In the genomic region with DNA sequence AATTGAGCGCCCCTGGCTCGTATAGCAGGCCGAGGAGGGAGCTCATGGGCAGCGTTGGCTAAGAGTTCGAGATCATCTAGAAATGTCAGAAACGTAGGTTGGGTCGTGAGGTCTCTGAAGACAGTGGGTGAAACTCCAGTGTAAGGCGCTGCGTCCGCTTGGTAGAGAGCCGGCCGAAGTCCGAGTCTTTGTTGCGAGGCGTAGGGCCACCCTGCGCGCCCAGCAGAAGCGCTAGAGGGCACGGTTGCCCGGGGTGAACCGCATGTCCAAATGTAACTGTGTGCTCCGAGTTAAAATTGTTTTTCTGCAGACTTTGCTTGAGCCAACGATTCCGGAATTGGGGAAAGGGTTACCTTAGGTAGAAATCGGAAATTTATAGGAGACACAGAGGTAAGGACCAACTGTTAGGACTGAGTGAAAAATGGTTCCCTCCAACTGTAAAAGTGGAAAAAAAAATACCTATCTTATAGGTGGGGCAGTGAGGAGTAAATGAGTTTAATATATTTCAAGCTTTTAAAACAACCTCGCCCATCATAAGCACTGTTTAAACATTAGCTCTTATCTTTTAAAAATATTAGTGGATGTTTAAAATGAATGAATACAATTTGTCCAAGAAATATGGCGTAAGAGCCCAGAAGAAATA, we compare ENCODE assay signal across 8 cellular contexts. TPM values are rescaled to one million over a fixed set of nuclear protein-coding genes. Genes with fewer than 3 reads are reported as not detected.
A peak's percentile ranks its signal among the peaks of the same experiment; 100 is the strongest.
DNase-seq lines count a peak whose midpoint lies in the region; ATAC-seq and TF ChIP-seq lines count a peak whose summit lies in the region.

No MANE protein-coding gene starts in this region.

- in situ Hi-C loops in T47D (cut with HindIII; ENCODE audit: low pct_unique_long_range_greater_than_20kb, low sequenced_read_pairs): no loop called here

- peaks cover 39% of the 10 kb centered on the region for H3K79me2 ChIP-seq in DND-41 (ENCODE audit: insufficient read depth, low read length)

- no peak for DNase-seq in DND-41
- DNase-seq in SK-N-DZ (ENCODE audit: low spot score): peak; percentile 70
- DNase-seq in T47D (ENCODE audit: low read depth in 1 of 2, low spot score in 1 of 2): peak; percentile 72 to 83
- peak; percentile 80 for DNase-seq in sciatic nerve (ENCODE audit: low spot score)

- H3K9ac ChIP-seq in DND-41 (ENCODE audit: low read depth, low read length) (peak overlapping the region; percentile 82), iPS-15b (ENCODE audit: low read depth, low read length) (no peak overlapping the region)

- H3K27ac ChIP-seq in DND-41 (ENCODE audit: low read length): peak overlapping the region; percentile 90

- H3K4me2 ChIP-seq in DND-41 (ENCODE audit: insufficient read depth, low read length): peak overlapping the region; percentile 92

- TF ChIP-seq EP300 in Ishikawa (IDR thresholded peaks at IDR 0.05; ENCODE audit: borderline replicate concordance): no peak

- ATAC-seq in DND-41 (ENCODE audit: insufficient read depth, low read depth) (peak; percentile 8), GM21390 (IDR thresholded peaks at IDR 0.05; ENCODE audit: unreplicated experiment) (peak; percentile 4), sciatic nerve (peak; percentile 77), GM18858 (IDR thresholded peaks at IDR 0.05; ENCODE audit: unreplicated experiment) (no peak)

- peaks cover 38% of the 10 kb centered on the region for H3K4me1 ChIP-seq in DND-41 (ENCODE audit: insufficient read depth, low read length)
- H3K4me1 ChIP-seq in iPS-15b (ENCODE audit: control insufficient read depth, insufficient read depth, low read length): peaks cover 12% of the 10 kb centered on the region

- TF ChIP-seq RAD21 in Ishikawa (IDR thresholded peaks at IDR 0.05; ENCODE audit: low read depth): peak; percentile 39; the same call in 1 of the 2 replicates

- peak overlapping the region; percentile 92 for H2AFZ ChIP-seq in DND-41 (ENCODE audit: low read depth, low read length)

- H3K4me3 ChIP-seq in DND-41 (ENCODE audit: low read depth in 1 of 2, low read length in 2 of 2): peak overlapping the region; percentile 87 to 91; a peak in 3 of 4 replicates
- H3K4me3 ChIP-seq in iPS-15b (ENCODE audit: low read depth, low read length): peak overlapping the region; percentile 72

- intact Hi-C loops in sciatic nerve (cut with DNase I): no loop called here

- H3K36me3 ChIP-seq in DND-41 (ENCODE audit: insufficient read depth, low read length): peaks cover 11% of the 10 kb centered on the region; the same call in 1 of the 2 replicates
- H3K36me3 ChIP-seq in iPS-15b (ENCODE audit: control insufficient read depth, insufficient read depth, low read length): no peaks in the 10 kb centered on the region

- peak; percentile 56 for TF ChIP-seq CTCF in DND-41 (IDR thresholded peaks at IDR 0.05; ENCODE audit: borderline replicate concordance, extremely low read depth, low read length, poor library complexity, severe bottlenecking)

- H3K9me3 ChIP-seq in DND-41 (ENCODE audit: insufficient read depth, low read length, severe bottlenecking) (no peaks in the 10 kb centered on the region), iPS-15b (ENCODE audit: control insufficient read depth, insufficient read depth, low read length) (no peaks in the 10 kb centered on the region)

- H4K20me1 ChIP-seq in DND-41 (ENCODE audit: insufficient read depth, low read length): peaks cover 14% of the 10 kb centered on the region; the same call in 1 of the 2 replicates

- H3K27me3 ChIP-seq in DND-41 (ENCODE audit: insufficient read depth, low read length, poor library complexity) (peaks cover 6% of the 10 kb centered on the region), iPS-15b (ENCODE audit: control insufficient read depth, insufficient read depth, low read length) (peaks cover 41% of the 10 kb centered on the region)

TF ChIP-seq in Ishikawa, 13 proteins besides CTCF, POLR2A, EP300 and RAD21:
- peak; percentile 16; the same call in 1 of the 2 replicates for TF ChIP-seq CREB1 (IDR thresholded peaks at IDR 0.05; ENCODE audit: low read depth)
- TF ChIP-seq NFIC (IDR thresholded peaks at IDR 0.05): no peak
- TF ChIP-seq EGR1 (IDR thresholded peaks at IDR 0.05): no peak
- TF ChIP-seq FOXM1 (IDR thresholded peaks at IDR 0.05; ENCODE audit: borderline replicate concordance, low read depth): no peak
- no peak for TF ChIP-seq YY1 (IDR thresholded peaks at IDR 0.05; ENCODE audit: low read depth)
- TF ChIP-seq MAX (IDR thresholded peaks at IDR 0.05): 0 out of 2 replicates have a peak, but pooled peaks have one; percentile 16
- no peak for TF ChIP-seq TEAD4 (IDR thresholded peaks at IDR 0.05)
- TF ChIP-seq ZBTB7A (IDR thresholded peaks at IDR 0.05; ENCODE audit: low read depth): no peak

RNA-seq across cellular contexts. Expression of gene SIAH2, which starts 1.0 kb away (rescaled TPM):
- 25.4 and 25.6 TPM in 2 replicates for polyA plus RNA-seq in SK-N-DZ (2014; cell fraction: cytosol; rRNA removed)
- polyA plus RNA-seq in SK-N-DZ (2014; cell fraction: nucleus; rRNA removed): 14.9 and 19.8 TPM in 2 replicates
- 19.1 TPM for total RNA-seq in sciatic nerve
